In the genomic region with DNA sequence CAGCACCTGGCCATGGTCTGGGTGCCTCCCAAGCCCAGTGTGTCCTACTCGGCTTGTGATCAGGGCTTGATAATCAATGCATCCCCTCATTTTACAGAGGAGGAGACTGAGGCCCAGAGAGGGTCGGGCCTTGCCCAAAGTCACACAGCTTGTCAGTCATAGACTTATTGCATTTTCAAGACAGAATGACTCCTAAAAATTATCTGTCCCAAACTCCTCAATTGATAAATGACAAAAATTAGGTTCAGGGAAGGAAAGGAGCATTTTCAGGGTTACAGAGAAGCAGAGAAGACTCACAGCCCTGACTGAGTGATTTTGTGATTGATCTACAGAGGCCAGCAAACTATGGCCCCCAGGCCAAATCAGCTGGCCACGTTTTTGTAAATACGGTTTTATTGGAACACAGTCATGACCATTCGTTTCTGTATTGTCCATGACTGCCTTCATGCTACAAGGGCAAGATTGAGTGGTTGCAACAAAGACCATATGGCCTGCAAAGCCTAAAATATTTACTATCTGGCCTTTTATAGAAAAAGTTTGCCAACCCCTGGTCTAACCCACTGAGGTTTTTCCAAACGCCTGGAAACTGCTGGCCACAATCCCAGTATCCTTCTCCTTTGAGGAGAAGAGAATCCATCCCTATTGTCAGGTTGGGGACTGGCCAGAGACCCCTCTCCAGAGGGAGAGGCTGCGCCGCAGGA, we compare ENCODE assay signal across 1 cellular context.
TF ChIP-seq lines count a peak whose summit lies in the region.

No MANE protein-coding gene starts in this region.

TF ChIP-seq in GM23338, 12 proteins besides CTCF, POLR2A, EP300 and RAD21 (continued from another document):
- TF ChIP-seq, protein P1, sequence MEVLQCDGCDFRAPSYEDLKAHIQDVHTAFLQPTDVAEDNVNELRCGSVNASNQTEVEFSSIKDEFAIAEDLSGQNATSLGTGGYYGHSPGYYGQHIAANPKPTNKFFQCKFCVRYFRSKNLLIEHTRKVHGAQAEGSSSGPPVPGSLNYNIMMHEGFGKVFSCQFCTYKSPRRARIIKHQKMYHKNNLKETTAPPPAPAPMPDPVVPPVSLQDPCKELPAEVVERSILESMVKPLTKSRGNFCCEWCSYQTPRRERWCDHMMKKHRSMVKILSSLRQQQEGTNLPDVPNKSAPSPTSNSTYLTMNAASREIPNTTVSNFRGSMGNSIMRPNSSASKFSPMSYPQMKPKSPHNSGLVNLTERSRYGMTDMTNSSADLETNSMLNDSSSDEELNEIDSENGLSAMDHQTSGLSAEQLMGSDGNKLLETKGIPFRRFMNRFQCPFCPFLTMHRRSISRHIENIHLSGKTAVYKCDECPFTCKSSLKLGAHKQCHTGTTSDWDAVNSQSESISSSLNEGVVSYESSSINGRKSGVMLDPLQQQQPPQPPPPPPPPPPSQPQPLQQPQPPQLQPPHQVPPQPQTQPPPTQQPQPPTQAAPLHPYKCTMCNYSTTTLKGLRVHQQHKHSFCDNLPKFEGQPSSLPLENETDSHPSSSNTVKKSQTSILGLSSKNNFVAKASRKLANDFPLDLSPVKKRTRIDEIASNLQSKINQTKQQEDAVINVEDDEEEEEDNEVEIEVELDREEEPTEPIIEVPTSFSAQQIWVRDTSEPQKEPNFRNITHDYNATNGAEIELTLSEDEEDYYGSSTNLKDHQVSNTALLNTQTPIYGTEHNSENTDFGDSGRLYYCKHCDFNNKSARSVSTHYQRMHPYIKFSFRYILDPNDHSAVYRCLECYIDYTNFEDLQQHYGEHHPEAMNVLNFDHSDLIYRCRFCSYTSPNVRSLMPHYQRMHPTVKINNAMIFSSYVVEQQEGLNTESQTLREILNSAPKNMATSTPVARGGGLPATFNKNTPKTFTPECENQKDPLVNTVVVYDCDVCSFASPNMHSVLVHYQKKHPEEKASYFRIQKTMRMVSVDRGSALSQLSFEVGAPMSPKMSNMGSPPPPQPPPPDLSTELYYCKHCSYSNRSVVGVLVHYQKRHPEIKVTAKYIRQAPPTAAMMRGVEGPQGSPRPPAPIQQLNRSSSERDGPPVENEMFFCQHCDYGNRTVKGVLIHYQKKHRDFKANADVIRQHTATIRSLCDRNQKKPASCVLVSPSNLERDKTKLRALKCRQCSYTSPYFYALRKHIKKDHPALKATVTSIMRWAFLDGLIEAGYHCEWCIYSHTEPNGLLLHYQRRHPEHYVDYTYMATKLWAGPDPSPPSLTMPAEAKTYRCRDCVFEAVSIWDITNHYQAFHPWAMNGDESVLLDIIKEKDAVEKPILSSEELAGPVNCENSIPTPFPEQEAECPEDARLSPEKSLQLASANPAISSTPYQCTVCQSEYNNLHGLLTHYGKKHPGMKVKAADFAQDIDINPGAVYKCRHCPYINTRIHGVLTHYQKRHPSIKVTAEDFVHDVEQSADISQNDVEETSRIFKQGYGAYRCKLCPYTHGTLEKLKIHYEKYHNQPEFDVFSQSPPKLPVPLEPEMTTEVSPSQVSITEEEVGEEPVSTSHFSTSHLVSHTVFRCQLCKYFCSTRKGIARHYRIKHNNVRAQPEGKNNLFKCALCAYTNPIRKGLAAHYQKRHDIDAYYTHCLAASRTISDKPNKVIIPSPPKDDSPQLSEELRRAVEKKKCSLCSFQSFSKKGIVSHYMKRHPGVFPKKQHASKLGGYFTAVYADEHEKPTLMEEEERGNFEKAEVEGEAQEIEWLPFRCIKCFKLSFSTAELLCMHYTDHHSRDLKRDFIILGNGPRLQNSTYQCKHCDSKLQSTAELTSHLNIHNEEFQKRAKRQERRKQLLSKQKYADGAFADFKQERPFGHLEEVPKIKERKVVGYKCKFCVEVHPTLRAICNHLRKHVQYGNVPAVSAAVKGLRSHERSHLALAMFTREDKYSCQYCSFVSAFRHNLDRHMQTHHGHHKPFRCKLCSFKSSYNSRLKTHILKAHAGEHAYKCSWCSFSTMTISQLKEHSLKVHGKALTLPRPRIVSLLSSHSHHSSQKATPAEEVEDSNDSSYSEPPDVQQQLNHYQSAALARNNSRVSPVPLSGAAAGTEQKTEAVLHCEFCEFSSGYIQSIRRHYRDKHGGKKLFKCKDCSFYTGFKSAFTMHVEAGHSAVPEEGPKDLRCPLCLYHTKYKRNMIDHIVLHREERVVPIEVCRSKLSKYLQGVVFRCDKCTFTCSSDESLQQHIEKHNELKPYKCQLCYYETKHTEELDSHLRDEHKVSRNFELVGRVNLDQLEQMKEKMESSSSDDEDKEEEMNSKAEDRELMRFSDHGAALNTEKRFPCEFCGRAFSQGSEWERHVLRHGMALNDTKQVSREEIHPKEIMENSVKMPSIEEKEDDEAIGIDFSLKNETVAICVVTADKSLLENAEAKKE (CRISPR knock-in tag; IDR thresholded peaks at IDR 0.05): no peak
- TF ChIP-seq POLR2AphosphoS5 (IDR thresholded peaks at IDR 0.05; ENCODE audit: low read depth): no peak
